Comparison of ENCODE assay signal across 15 cellular contexts in the genomic region with DNA sequence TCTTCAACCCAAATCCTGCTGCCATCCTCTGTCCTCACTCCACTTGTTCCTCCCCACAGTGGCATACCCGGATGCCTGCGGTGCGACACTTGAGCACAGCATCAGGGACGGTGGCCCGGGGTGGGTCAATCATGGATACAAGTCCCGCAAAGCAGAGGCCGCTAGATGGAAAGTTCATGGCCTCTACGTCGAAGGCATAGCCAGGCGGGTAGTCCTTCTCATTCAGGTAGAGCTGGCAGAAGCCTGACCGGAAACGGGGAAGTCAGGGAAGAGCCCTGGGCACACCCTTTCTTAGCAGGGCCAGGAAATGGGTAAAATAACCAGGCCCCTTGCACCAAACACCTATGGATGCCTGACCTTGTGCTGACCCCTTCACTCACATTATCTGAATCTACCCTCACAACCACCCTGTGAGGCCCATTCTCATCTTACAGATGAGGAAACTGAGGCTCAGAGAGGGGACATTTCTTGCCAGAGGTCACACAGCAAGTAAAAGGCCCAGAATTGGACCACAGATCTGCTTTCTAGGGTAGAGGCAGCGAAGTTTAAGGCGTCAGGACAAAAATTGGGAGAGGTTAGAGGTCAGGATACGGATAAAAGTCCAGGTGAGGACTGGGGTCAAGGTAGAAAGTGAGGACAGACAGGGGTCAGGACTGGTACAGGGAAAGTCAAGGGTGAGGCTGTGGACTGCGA. TPM values are rescaled to one million over a fixed set of nuclear protein-coding genes. Genes with fewer than 3 reads are reported as not detected.
A peak's percentile ranks its signal among the peaks of the same experiment; 100 is the strongest.
DNase-seq lines count a peak whose midpoint lies in the region; ATAC-seq and TF ChIP-seq lines count a peak whose summit lies in the region.
"Had no signal": no experiment of that assay in that cellular context is flagged by ENCODE, and none has a peak within 500 bp of the region (broad histone marks: within the 10 kb centered on the region; RNA-seq: fewer than 3 reads in every experiment).

No MANE protein-coding gene starts in this region.

- peak overlapping the region; percentile 6 for H3K4me3 Mint-ChIP-seq in activated naive CD8-positive, alpha-beta T cell treated with anti-CD3 and anti-CD28 coated beads, Interleukin-2, amount 50 U/mL, for 24 hours
- H3K4me3 Mint-ChIP-seq in memory B cell, result peak overlapping the region; percentile 74

- H3K9me3 Mint-ChIP-seq in activated naive CD8-positive, alpha-beta T cell treated with anti-CD3 and anti-CD28 coated beads, Interleukin-2, amount 50 U/mL, for 24 hours, result no peaks in the 10 kb centered on the region
- no peaks in the 10 kb centered on the region for H3K9me3 Mint-ChIP-seq in memory B cell

- DNase-seq in left ventricle myocardium inferior (no peak), right atrium auricular region (ENCODE audit: low spot score) (no peak), memory B cell (ENCODE audit: low spot score in 2 of 2) (no peak), NCI-H510A (lab: John Stamatoyannopoulos, UW) (no peak), NCI-H2107 (lab: John Stamatoyannopoulos, UW) (no peak), NCI-H748 treated with DMSO at 0.1 percent for 48 hours (lab: John Stamatoyannopoulos, UW) (no peak)
- no peak for DNase-seq in activated naive CD8-positive, alpha-beta T cell treated with anti-CD3 and anti-CD28 coated beads, Interleukin-2, amount 50 U/mL, for 24 hours
- DNase-seq: GF-D8, NCI-H1417 treated with DMSO at 0.1 percent for 48 hours had no signal

- H3K9me3 ChIP-seq in left ventricle myocardium inferior (replicated peaks) (no peaks in the 10 kb centered on the region), right atrium auricular region (no peaks in the 10 kb centered on the region)
- H3K9me3 ChIP-seq: adrenal gland had no signal

- no peak for TF ChIP-seq CTCF in left ventricle myocardium inferior (IDR thresholded peaks at IDR 0.05; ENCODE audit: borderline replicate concordance)
- no peak for TF ChIP-seq CTCF in right atrium auricular region (IDR thresholded peaks at IDR 0.05)

- H3K27me3 ChIP-seq in left ventricle myocardium inferior (ENCODE audit: low read depth) (peaks cover 73% of the 10 kb centered on the region), right atrium auricular region (peaks cover 0 to 9% of the 10 kb centered on the region in 2 donors)
- H3K27me3 ChIP-seq: adrenal gland had no signal

- peaks cover 35% of the 10 kb centered on the region for H3K27me3 Mint-ChIP-seq in activated naive CD8-positive, alpha-beta T cell treated with anti-CD3 and anti-CD28 coated beads, Interleukin-2, amount 50 U/mL, for 24 hours
- H3K27me3 Mint-ChIP-seq in memory B cell, result peaks cover 36% of the 10 kb centered on the region

- ATAC-seq in activated naive CD8-positive, alpha-beta T cell treated with anti-CD3 and anti-CD28 coated beads, Interleukin-2, amount 50 U/mL, for 24 hours, result no peak
- no peak for ATAC-seq in memory B cell (ENCODE audit: low read depth)
- no peak for ATAC-seq in HG02571 (IDR thresholded peaks at IDR 0.05; ENCODE audit: unreplicated experiment)

- intact Hi-C loops in left ventricle myocardium inferior (cut with micrococcal nuclease), result no loop called here

- H3K4me1 ChIP-seq in left ventricle myocardium inferior (peaks cover 13% of the 10 kb centered on the region), right atrium auricular region (peaks cover 0 to 14% of the 10 kb centered on the region in 2 donors)

- H3K27ac ChIP-seq in left ventricle myocardium inferior (replicated peaks) (no peak overlapping the region), right atrium auricular region (no peak overlapping the region)
- H3K27ac ChIP-seq: dorsolateral prefrontal cortex had no signal

- H3K4me3 ChIP-seq in left ventricle myocardium inferior (peak overlapping the region; percentile 56), right atrium auricular region (peak overlapping the region in 1 of 2 donors; percentile 48)

- H3K36me3 ChIP-seq in left ventricle myocardium inferior (no peaks in the 10 kb centered on the region), right atrium auricular region (no peaks in the 10 kb centered on the region)
- H3K36me3 ChIP-seq: adrenal gland had no signal

- H3K4me1 Mint-ChIP-seq in activated naive CD8-positive, alpha-beta T cell treated with anti-CD3 and anti-CD28 coated beads, Interleukin-2, amount 50 U/mL, for 24 hours, result peaks cover 5% of the 10 kb centered on the region
- H3K4me1 Mint-ChIP-seq in memory B cell, result peaks cover 17% of the 10 kb centered on the region

- no peaks in the 10 kb centered on the region for H3K36me3 Mint-ChIP-seq in activated naive CD8-positive, alpha-beta T cell treated with anti-CD3 and anti-CD28 coated beads, Interleukin-2, amount 50 U/mL, for 24 hours (ENCODE audit: low read depth)
- H3K36me3 Mint-ChIP-seq in memory B cell, result peaks cover 2% of the 10 kb centered on the region

- H3K27ac Mint-ChIP-seq in activated naive CD8-positive, alpha-beta T cell treated with anti-CD3 and anti-CD28 coated beads, Interleukin-2, amount 50 U/mL, for 24 hours, result no peak overlapping the region
- no peak overlapping the region for H3K27ac Mint-ChIP-seq in memory B cell

RNA-seq across cellular contexts. Expression of a gene that starts 6.5 kb away (rescaled TPM):
- not detected for total RNA-seq in left ventricle myocardium inferior
- not detected for total RNA-seq in right atrium auricular region
- total RNA-seq: frontal cortex, left cardiac atrium, omental fat pad had no signal

RNA-seq across cellular contexts. Expression of a gene that starts 11.6 kb away (rescaled TPM):
- total RNA-seq in left ventricle myocardium inferior (84.3 TPM), right atrium auricular region (100 to 1,000 TPM in 1 of 2 donors, 10 to 100 TPM in 1; 93.3 to 106 TPM)

RNA-seq across cellular contexts. Expression of a gene that starts 23.7 kb away (rescaled TPM):
- total RNA-seq in left ventricle myocardium inferior (not detected), right atrium auricular region (not detected)
- total RNA-seq: adrenal gland, frontal cortex, left cardiac atrium, omental fat pad had no signal

RNA-seq across cellular contexts. Expression of a gene that starts 28.9 kb away (rescaled TPM):
- total RNA-seq in left ventricle myocardium inferior (not detected), right atrium auricular region (not detected)
- total RNA-seq: adrenal gland, frontal cortex, left cardiac atrium had no signal

RNA-seq across cellular contexts. Expression of a gene that starts 29.0 kb away (rescaled TPM):
- total RNA-seq in left ventricle myocardium inferior (not detected), right atrium auricular region (not detected)
- total RNA-seq: frontal cortex, left cardiac atrium, omental fat pad had no signal
